8 cellular contexts compared by ENCODE assay signal in genomic region chr3:44045476-44046275, GRCh38.
A peak's percentile ranks its signal among the peaks of the same experiment; 100 is the strongest.
DNase-seq lines count a peak whose midpoint lies in the region; TF ChIP-seq lines count a peak whose summit lies in the region.

No MANE protein-coding gene starts in this region.

- peaks cover 1% of the 10 kb centered on the region; the same call in 1 of the 2 replicates for H3K27me3 Mint-ChIP-seq in HFFc6 (ENCODE audit: insufficient read depth)
- peaks cover 5% of the 10 kb centered on the region for H3K27me3 Mint-ChIP-seq in activated naive CD8-positive, alpha-beta T cell
- peaks cover 4% of the 10 kb centered on the region for H3K27me3 Mint-ChIP-seq in T-helper 2 cell treated with Interferon-gamma antibody and Interleukin-4, amounts not matched to agents 5 μg/mL and 100 μg/mL, for 36 hours (ENCODE audit: low read depth)

- no peaks in the 10 kb centered on the region for H3K9me3 Mint-ChIP-seq in HFFc6
- no peaks in the 10 kb centered on the region for H3K9me3 Mint-ChIP-seq in activated naive CD8-positive, alpha-beta T cell (ENCODE audit: low read depth)
- H3K9me3 Mint-ChIP-seq in T-helper 2 cell treated with Interferon-gamma antibody and Interleukin-4, amounts not matched to agents 5 μg/mL and 100 μg/mL, for 36 hours = no peaks in the 10 kb centered on the region

- TF ChIP-seq CTCF in right atrium auricular region (IDR thresholded peaks at IDR 0.05) (no peak), left ventricle myocardium inferior (IDR thresholded peaks at IDR 0.05; ENCODE audit: borderline replicate concordance) (no peak), HFFc6 (IDR thresholded peaks at IDR 0.05) (no peak)

- H3K27ac Mint-ChIP-seq in HFFc6 = peak overlapping the region; percentile 44
- peak overlapping the region; percentile 13 for H3K27ac Mint-ChIP-seq in activated naive CD8-positive, alpha-beta T cell
- H3K27ac Mint-ChIP-seq in T-helper 2 cell treated with Interferon-gamma antibody and Interleukin-4, amounts not matched to agents 5 μg/mL and 100 μg/mL, for 36 hours = no peak overlapping the region

- H3K4me1 ChIP-seq in right atrium auricular region (no peaks in the 10 kb centered on the region), left ventricle myocardium inferior (no peaks in the 10 kb centered on the region)

- intact Hi-C loops in left ventricle myocardium inferior (cut with micrococcal nuclease) = no loop called here

- H3K9me3 ChIP-seq in right atrium auricular region = no peaks in the 10 kb centered on the region
- no peaks in the 10 kb centered on the region for H3K9me3 ChIP-seq in left ventricle myocardium inferior (replicated peaks)
- no peaks in the 10 kb centered on the region for H3K9me3 ChIP-seq in MG63

- H3K4me3 Mint-ChIP-seq in HFFc6 = peak overlapping the region; percentile 7; the same call in 1 of the 2 replicates
- H3K4me3 Mint-ChIP-seq in activated naive CD8-positive, alpha-beta T cell = no peak overlapping the region
- H3K4me3 Mint-ChIP-seq in T-helper 2 cell treated with Interferon-gamma antibody and Interleukin-4, amounts not matched to agents 5 μg/mL and 100 μg/mL, for 36 hours = no peak overlapping the region

- H3K36me3 ChIP-seq in right atrium auricular region = no peaks in the 10 kb centered on the region
- H3K36me3 ChIP-seq in left ventricle myocardium inferior = no peaks in the 10 kb centered on the region
- no peaks in the 10 kb centered on the region for H3K36me3 ChIP-seq in MG63

- peaks cover 8% of the 10 kb centered on the region; the same call in 1 of the 2 replicates for H3K36me3 Mint-ChIP-seq in HFFc6 (ENCODE audit: low read depth)
- H3K36me3 Mint-ChIP-seq in activated naive CD8-positive, alpha-beta T cell = no peaks in the 10 kb centered on the region
- no peaks in the 10 kb centered on the region for H3K36me3 Mint-ChIP-seq in T-helper 2 cell treated with Interferon-gamma antibody and Interleukin-4, amounts not matched to agents 5 μg/mL and 100 μg/mL, for 36 hours (ENCODE audit: low read depth)

- H3K27me3 ChIP-seq in right atrium auricular region (no peaks in the 10 kb centered on the region), left ventricle myocardium inferior (ENCODE audit: low read depth) (peaks cover 33% of the 10 kb centered on the region), MG63 (no peaks in the 10 kb centered on the region)

- H3K4me3 ChIP-seq in right atrium auricular region (no peak overlapping the region), left ventricle myocardium inferior (no peak overlapping the region), MG63 (no peak overlapping the region)

- H3K27ac ChIP-seq in right atrium auricular region = no peak overlapping the region
- H3K27ac ChIP-seq in left ventricle myocardium inferior (replicated peaks) = no peak overlapping the region

- DNase-seq in right atrium auricular region (ENCODE audit: low spot score) (peak; percentile 53), left ventricle myocardium inferior (no peak), HFFc6 (peak; percentile 32), M059J (ENCODE audit: low read depth) (peak; percentile 83), NCI-H446 treated with DMSO at 0.1 percent for 48 hours (lab: John Stamatoyannopoulos, UW) (no peak), MG63 (no peak)
- DNase-seq in T-helper 2 cell treated with Interferon-gamma antibody and Interleukin-4, amounts not matched to agents 5 μg/mL and 100 μg/mL, for 36 hours (ENCODE audit: low spot score) = no peak

- peaks cover 45% of the 10 kb centered on the region for H3K4me1 Mint-ChIP-seq in HFFc6 (ENCODE audit: low read depth)
- peaks cover 5% of the 10 kb centered on the region for H3K4me1 Mint-ChIP-seq in activated naive CD8-positive, alpha-beta T cell (ENCODE audit: low read depth)
- H3K4me1 Mint-ChIP-seq in T-helper 2 cell treated with Interferon-gamma antibody and Interleukin-4, amounts not matched to agents 5 μg/mL and 100 μg/mL, for 36 hours (ENCODE audit: low read depth) = no peaks in the 10 kb centered on the region

Comparison
In these comparisons a context has a peak if more than half of its experiments do, and no peak if none do; other contexts are left out.
1. DNase-seq: peak in right atrium auricular region (single experiment), HFFc6 (single experiment) and M059J (single experiment); none in left ventricle myocardium inferior (single experiment), NCI-H446 treated with DMSO at 0.1 percent for 48 hours (single experiment), T-helper 2 cell treated with Interferon-gamma antibody and Interleukin-4, amounts not matched to agents 5 μg/mL and 100 μg/mL, for 36 hours (single experiment) and MG63 (single experiment).